10 cellular contexts compared by ENCODE assay signal in genomic region chr12:3897400-3897910, GRCh38. TPM values are rescaled to one million over a fixed set of nuclear protein-coding genes. Genes with fewer than 3 reads are reported as not detected.
DNase-seq lines count a peak whose midpoint lies in the region; ATAC-seq and TF ChIP-seq lines count a peak whose summit lies in the region.
"Had no signal": no experiment of that assay in that cellular context is flagged by ENCODE, and none has a peak within 500 bp of the region (broad histone marks: within the 10 kb centered on the region; RNA-seq: fewer than 3 reads in every experiment).

No MANE protein-coding gene starts in this region.

- intact Hi-C loops in uterus (cut with DNase I; ENCODE audit: low total_unique reads) = no loop called here

- H2BK120ac ChIP-seq in H9 (ENCODE audit: low read depth, low read length, poor library complexity, severe bottlenecking) = no peak overlapping the region

- no peaks in the 10 kb centered on the region for H3K36me3 Mint-ChIP-seq in stimulated activated naive CD8-positive, alpha-beta T cell treated with anti-CD3 and anti-CD28 coated beads, Interleukin-15, Interleukin-2, amounts not matched to agents 100 ng/mL and 50 ng/mL, for 24 hours (ENCODE audit: low read depth)
- H3K36me3 Mint-ChIP-seq in activated T-helper 17 cell treated with anti-CD3 and anti-CD28 coated beads, Interleukin-2, amount 50 U/mL, for 72 hours (ENCODE audit: low read depth) = no peaks in the 10 kb centered on the region
- H3K36me3 Mint-ChIP-seq in H9 (ENCODE audit: insufficient read depth in 1 of 3, low read depth in 3 of 3) = no peaks in the 10 kb centered on the region

- H3K9ac ChIP-seq in H9 (ENCODE audit: extremely low read depth, insufficient read length, low read length) = no peak overlapping the region

- H4K8ac ChIP-seq in H9 (replicated peaks; ENCODE audit: insufficient read length, low read depth, low read length) = no peak overlapping the region

- no peaks in the 10 kb centered on the region for H3K27me3 ChIP-seq in muscle layer of duodenum (ENCODE audit: low read depth, low read length)
- H3K27me3 ChIP-seq in uterus = no peaks in the 10 kb centered on the region
- H3K27me3 ChIP-seq in H9 (ENCODE audit: insufficient read depth, low read length) = no peaks in the 10 kb centered on the region

- no peak overlapping the region for H3T11ph ChIP-seq in H9 (ENCODE audit: low read length)

- no CpG with 5 or more reads among the region's 5 CpGs for WGBS in H9 (ENCODE audit: extremely low coverage, insufficient read length, low lambda C conversion rate)

- no peaks in the 10 kb centered on the region for H3K9me3 Mint-ChIP-seq in stimulated activated naive CD8-positive, alpha-beta T cell treated with anti-CD3 and anti-CD28 coated beads, Interleukin-15, Interleukin-2, amounts not matched to agents 100 ng/mL and 50 ng/mL, for 24 hours
- H3K9me3 Mint-ChIP-seq in activated T-helper 17 cell treated with anti-CD3 and anti-CD28 coated beads, Interleukin-2, amount 50 U/mL, for 72 hours = no peaks in the 10 kb centered on the region
- H3K9me3 Mint-ChIP-seq in H9 = no peaks in the 10 kb centered on the region

- H3K4me3 ChIP-seq in muscle layer of duodenum (ENCODE audit: low read depth in 1 of 2, low read length in 2 of 2) = no peak overlapping the region
- H3K4me3 ChIP-seq in uterus = no peak overlapping the region

- peaks cover 28% of the 10 kb centered on the region for H3K4me1 Mint-ChIP-seq in stimulated activated naive CD8-positive, alpha-beta T cell treated with anti-CD3 and anti-CD28 coated beads, Interleukin-15, Interleukin-2, amounts not matched to agents 100 ng/mL and 50 ng/mL, for 24 hours (ENCODE audit: low read depth)
- peaks cover 29% of the 10 kb centered on the region for H3K4me1 Mint-ChIP-seq in activated T-helper 17 cell treated with anti-CD3 and anti-CD28 coated beads, Interleukin-2, amount 50 U/mL, for 72 hours
- H3K4me1 Mint-ChIP-seq in H9 = peaks cover 6 to 9% of the 10 kb centered on the region in 2 experiments

- no peaks in the 10 kb centered on the region for H4K20me1 ChIP-seq in H9 (ENCODE audit: control insufficient read depth, insufficient read depth, insufficient read length)

- no peaks in the 10 kb centered on the region for H3K27me3 Mint-ChIP-seq in stimulated activated naive CD8-positive, alpha-beta T cell treated with anti-CD3 and anti-CD28 coated beads, Interleukin-15, Interleukin-2, amounts not matched to agents 100 ng/mL and 50 ng/mL, for 24 hours
- H3K27me3 Mint-ChIP-seq in activated T-helper 17 cell treated with anti-CD3 and anti-CD28 coated beads, Interleukin-2, amount 50 U/mL, for 72 hours = no peaks in the 10 kb centered on the region
- no peaks in the 10 kb centered on the region for H3K27me3 Mint-ChIP-seq in H9 (ENCODE audit: low read depth)

- no peak for TF ChIP-seq POLR2A in uterus (IDR thresholded peaks at IDR 0.05)

- H2AK5ac ChIP-seq in H9 (ENCODE audit: insufficient read length, low read length) = no peak overlapping the region

- H3K79me2 ChIP-seq in H9 (ENCODE audit: insufficient read depth, low read length) = no peaks in the 10 kb centered on the region

- DNase-seq in stimulated activated naive CD8-positive, alpha-beta T cell treated with anti-CD3 and anti-CD28 coated beads, Interleukin-15, Interleukin-2, amounts not matched to agents 100 U/mL and 50 U/mL, for 24 hours = no peak
- DNase-seq in uterus (no peak), H9 (no peak), NCI-H2081 (lab: John Stamatoyannopoulos, UW) (no peak)
- DNase-seq: caudate nucleus, NCI-H1417 had no signal

- no peaks in the 10 kb centered on the region for H3K36me3 ChIP-seq in muscle layer of duodenum (ENCODE audit: control insufficient read depth in 1 of 2, insufficient read depth in 2 of 2, low read length in 2 of 2)
- H3K36me3 ChIP-seq in uterus = no peaks in the 10 kb centered on the region

- no peak for TF ChIP-seq CTCF in uterus (IDR thresholded peaks at IDR 0.05)
- TF ChIP-seq CTCF in H9 (conservative IDR thresholded peaks at IDR 0.05) = no peak

- H2BK12ac ChIP-seq in H9 (ENCODE audit: insufficient read length, low read depth, low read length) = no peak overlapping the region

- H3K27ac Mint-ChIP-seq in stimulated activated naive CD8-positive, alpha-beta T cell treated with anti-CD3 and anti-CD28 coated beads, Interleukin-15, Interleukin-2, amounts not matched to agents 100 ng/mL and 50 ng/mL, for 24 hours = peak overlapping the region; percentile 64
- H3K27ac Mint-ChIP-seq in activated T-helper 17 cell treated with anti-CD3 and anti-CD28 coated beads, Interleukin-2, amount 50 U/mL, for 72 hours = peak overlapping the region; percentile 81
- no peak overlapping the region for H3K27ac Mint-ChIP-seq in H9

- no peak overlapping the region for H3K23ac ChIP-seq in H9 (ENCODE audit: insufficient read length, low read depth, low read length)

- no peak overlapping the region for H3K4me2 ChIP-seq in H9 (ENCODE audit: insufficient read depth, insufficient read length, low read length)

- H2BK20ac ChIP-seq in H9 (ENCODE audit: low read depth, low read length, poor library complexity, severe bottlenecking) = no peak overlapping the region

- H3K4me1 ChIP-seq in muscle layer of duodenum (ENCODE audit: control insufficient read depth in 1 of 2, insufficient read depth in 2 of 2, low read length in 2 of 2) (no peaks in the 10 kb centered on the region), uterus (no peaks in the 10 kb centered on the region), H9 (ENCODE audit: insufficient read depth, low read length) (no peaks in the 10 kb centered on the region)

- peak overlapping the region; percentile 52 for H3K4me3 Mint-ChIP-seq in stimulated activated naive CD8-positive, alpha-beta T cell treated with anti-CD3 and anti-CD28 coated beads, Interleukin-15, Interleukin-2, amounts not matched to agents 100 ng/mL and 50 ng/mL, for 24 hours
- H3K4me3 Mint-ChIP-seq in activated T-helper 17 cell treated with anti-CD3 and anti-CD28 coated beads, Interleukin-2, amount 50 U/mL, for 72 hours = peak overlapping the region; percentile 76
- no peak overlapping the region for H3K4me3 Mint-ChIP-seq in H9

- ATAC-seq in stimulated activated naive CD8-positive, alpha-beta T cell treated with anti-CD3 and anti-CD28 coated beads, Interleukin-15, Interleukin-2, amounts not matched to agents 100 U/mL and 50 U/mL, for 24 hours = no peak
- peak; percentile 69 for ATAC-seq in activated T-helper 17 cell treated with anti-CD3 and anti-CD28 coated beads, Interleukin-2, amount 50 U/mL, for 72 hours (replicated peaks)
- ATAC-seq in GM18873 (IDR thresholded peaks at IDR 0.05; ENCODE audit: low FRiP score, unreplicated experiment) = no peak

- no peak overlapping the region for H2BK5ac ChIP-seq in H9 (ENCODE audit: insufficient read length, low read length)

- H3K9me3 ChIP-seq in muscle layer of duodenum (ENCODE audit: control insufficient read depth in 1 of 2, low read length in 2 of 2) (no peaks in the 10 kb centered on the region), uterus (no peaks in the 10 kb centered on the region), H9 (ENCODE audit: control insufficient read depth, low read depth, low read length) (no peaks in the 10 kb centered on the region)

- H3K4ac ChIP-seq in H9 (ENCODE audit: low read depth, low read length) = no peak overlapping the region

- no peak overlapping the region for H2BK15ac ChIP-seq in H9 (ENCODE audit: low read depth, low read length)

- no peak overlapping the region for H3K14ac ChIP-seq in H9 (ENCODE audit: insufficient read depth, low read length)

- no peak overlapping the region for H2AFZ ChIP-seq in H9 (ENCODE audit: low read length)

- H3K18ac ChIP-seq in H9 (ENCODE audit: insufficient read length, low read depth, low read length) = no peak overlapping the region

- no peaks in the 10 kb centered on the region for H3K23me2 ChIP-seq in H9 (ENCODE audit: insufficient read length, low read depth, low read length, poor library complexity, severe bottlenecking)

- H3K27ac ChIP-seq in muscle layer of duodenum (ENCODE audit: low read length) (peak overlapping the region; percentile 50), uterus (no peak overlapping the region), H9 (ENCODE audit: insufficient read length, low read depth, low read length) (no peak overlapping the region)

- H3K79me1 ChIP-seq in H9 (ENCODE audit: insufficient read depth, low read depth, low read length, poor library complexity, severe bottlenecking) = no peaks in the 10 kb centered on the region

- H4K5ac ChIP-seq in H9 (ENCODE audit: insufficient read length, low read depth, low read length) = no peak overlapping the region

- H4K91ac ChIP-seq in H9 (ENCODE audit: insufficient read length, low read depth, low read length) = no peak overlapping the region

- no peak overlapping the region for H3K56ac ChIP-seq in H9 (ENCODE audit: insufficient read length, low read depth, low read length)

RNA-seq across cellular contexts. Expression of gene PARP11, which starts 24.3 kb away (rescaled TPM):
- total RNA-seq in activated T-helper 17 cell treated with anti-CD3 and anti-CD28 coated beads, Interleukin-2, amount 50 U/mL, for 72 hours = 10 to 100 TPM; 17.4 to 18.6 TPM
- total RNA-seq in uterus (10 to 100 TPM in 2 of 4 donors, 1 to 10 TPM in 1, under 1 TPM in 1; 0.77 to 16.4 (median 8.8) TPM), H9 (2021) (11.3 and 12.7 TPM in 2 replicates)

Comparison
In these comparisons a context has a peak if more than half of its experiments do, and no peak if none do; other contexts are left out.
1. H3K27ac Mint-ChIP-seq: peak in stimulated activated naive CD8-positive, alpha-beta T cell treated with anti-CD3 and anti-CD28 coated beads, Interleukin-15, Interleukin-2, amounts not matched to agents 100 ng/mL and 50 ng/mL, for 24 hours (single experiment) and activated T-helper 17 cell treated with anti-CD3 and anti-CD28 coated beads, Interleukin-2, amount 50 U/mL, for 72 hours (single experiment); none in H9 (0 of 3).
2. H3K4me3 Mint-ChIP-seq: peak in stimulated activated naive CD8-positive, alpha-beta T cell treated with anti-CD3 and anti-CD28 coated beads, Interleukin-15, Interleukin-2, amounts not matched to agents 100 ng/mL and 50 ng/mL, for 24 hours (single experiment) and activated T-helper 17 cell treated with anti-CD3 and anti-CD28 coated beads, Interleukin-2, amount 50 U/mL, for 72 hours (single experiment); none in H9 (0 of 2).